Comparison of ENCODE assay signal across 11 cellular contexts in genomic region chr11:61297341-61297740, GRCh38. TPM values are rescaled to one million over a fixed set of nuclear protein-coding genes. Genes with fewer than 3 reads are reported as not detected.
DNase-seq lines count a peak whose midpoint lies in the region; ATAC-seq, FAIRE-seq and TF ChIP-seq lines count a peak whose summit lies in the region.
"Had no signal": no experiment of that assay in that cellular context is flagged by ENCODE, and none has a peak within 500 bp of the region (broad histone marks: within the 10 kb centered on the region; RNA-seq: fewer than 3 reads in every experiment).

No MANE protein-coding gene starts in this region.

- no peaks in the 10 kb centered on the region for H3K9me3 Mint-ChIP-seq in MCF 10A (ENCODE audit: unreplicated experiment)
- H3K9me3 Mint-ChIP-seq in naive thymus-derived CD4-positive, alpha-beta T cell: peaks cover 0 to 4% (median 0%) of the 10 kb centered on the region in 11 donors

- no peak for FAIRE-seq in HTR-8/SVneo (lab: Jason Lieb, UNC)

- H3K27me3 Mint-ChIP-seq in MCF 10A (ENCODE audit: insufficient read depth, unreplicated experiment): peaks cover 17% of the 10 kb centered on the region
- peaks cover 0 to 16% (median 7%) of the 10 kb centered on the region in 5 donors for H3K27me3 Mint-ChIP-seq in naive thymus-derived CD4-positive, alpha-beta T cell

- peaks cover 28% of the 10 kb centered on the region for H3K4me1 Mint-ChIP-seq in MCF 10A (ENCODE audit: insufficient read depth, unreplicated experiment)
- peaks cover 18 to 44% (median 39%) of the 10 kb centered on the region in 7 donors for H3K4me1 Mint-ChIP-seq in naive thymus-derived CD4-positive, alpha-beta T cell

- CTCF ChIA-PET in AG04450 (lab: Charles Lee): interaction anchor here (0.9 to 1.5 kb wide), 2 partner anchors 39 to 42 kb away, joined by 4 read pairs; no protein-coding TSS in a partner anchor
- CTCF ChIA-PET in HEK293 (lab: Yijun Ruan, JAX): interaction anchor here (0.7 to 0.9 kb wide), 2 partner anchors 9 to 37 kb away, joined by 3 read pairs; no protein-coding TSS in a partner anchor
- CTCF ChIA-PET in MCF 10A (lab: Yijun Ruan, JAX): interaction anchor here (1.4 to 3.3 kb wide), 2 partner anchors 39 to 43 kb away, joined by 7 to 28 read pairs; no protein-coding TSS in a partner anchor
- CTCF ChIA-PET in naive thymus-derived CD4-positive, alpha-beta T cell (lab: Charles Lee): no interaction called here

- no peaks in the 10 kb centered on the region; the same call in 1 of the 2 replicates for H3K4me1 ChIP-seq in HEK293 (ENCODE audit: control insufficient read depth, insufficient read depth, low read length)
- no peaks in the 10 kb centered on the region for H3K4me1 ChIP-seq in naive thymus-derived CD4-positive, alpha-beta T cell (ENCODE audit: control insufficient read depth in 2 of 2, insufficient read depth in 2 of 2, low read length in 2 of 2)

- peaks cover 15% of the 10 kb centered on the region for H3K36me3 Mint-ChIP-seq in MCF 10A (ENCODE audit: insufficient read depth, unreplicated experiment)
- H3K36me3 Mint-ChIP-seq in naive thymus-derived CD4-positive, alpha-beta T cell: peaks cover 5 to 36% (median 25%) of the 10 kb centered on the region in 5 donors

- TF ChIP-seq CTCF in AG04450 (IDR thresholded peaks at IDR 0.05; ENCODE audit: low read depth, low read length) (no peak), HEK293 (tag by site-specific recombination; IDR thresholded peaks at IDR 0.05) (no peak), MCF 10A (IDR thresholded peaks at IDR 0.05; ENCODE audit: unreplicated experiment) (no peak)

- intact Hi-C loops in MCF 10A (cut with micrococcal nuclease): loop anchor here (1.0 kb wide), 1 partner anchor 43 kb away; no protein-coding TSS in a partner anchor
- intact Hi-C loops in naive thymus-derived CD4-positive, alpha-beta T cell (cut with micrococcal nuclease): loop anchor here in 1 of 2 donors (5.0 kb wide), 1 partner anchor 35 kb away; the partner anchor contains the start of genes DDB1 and TKFC

- H3K4me3 Mint-ChIP-seq in MCF 10A (ENCODE audit: unreplicated experiment): peak overlapping the region; percentile 35
- H3K4me3 Mint-ChIP-seq in naive thymus-derived CD4-positive, alpha-beta T cell: peak overlapping the region in 7 of 10 donors; percentile 1 to 58 (median 22)

- H3K9me3 ChIP-seq in AG04450 (ENCODE audit: control insufficient read depth, insufficient read depth, low read length) (no peaks in the 10 kb centered on the region), HEK293 (ENCODE audit: control insufficient read depth, insufficient read depth, low read depth, low read length) (no peaks in the 10 kb centered on the region)
- H3K9me3 ChIP-seq in naive thymus-derived CD4-positive, alpha-beta T cell (ENCODE audit: control insufficient read depth in 2 of 3, low read length in 3 of 3): no peaks in the 10 kb centered on the region

- peak overlapping the region; percentile 77 for H3K27ac ChIP-seq in AG04450 (ENCODE audit: low read depth, low read length)
- peak overlapping the region; percentile 25; the same call in 1 of the 2 replicates for H3K27ac ChIP-seq in HEK293 (ENCODE audit: extremely low read depth, low read depth, low read length)
- H3K27ac ChIP-seq in naive thymus-derived CD4-positive, alpha-beta T cell (ENCODE audit: low read depth, low read length): no peak overlapping the region

- POLR2A ChIA-PET in AG04450 (lab: Yijun Ruan, JAX) (interaction anchor here (0.6 to 0.8 kb wide), 2 partner anchors 39 to 65 kb away, joined by 3 to 4 read pairs; partner anchors contain the start of genes CYB561A3 and TMEM138), HEK293 (lab: Yijun Ruan, JAX) (interaction anchor here (0.9 kb wide), 1 partner anchor 39 kb away, joined by 3 read pairs; no protein-coding TSS in a partner anchor), MCF 10A (lab: Yijun Ruan, JAX) (interaction anchor here (0.7 to 4.4 kb wide), 14 partner anchors 10 to 145 kb away, joined by 3 to 27 read pairs (median 6); partner anchors contain the start of genes CYB561A3, DDB1, TKFC and TMEM138)
- POLR2A ChIA-PET in naive thymus-derived CD4-positive, alpha-beta T cell (lab: Charles Lee): no interaction called here

- H3K36me3 ChIP-seq in HEK293 (ENCODE audit: control insufficient read depth in 2 of 2, insufficient read depth in 1 of 2, low read length in 2 of 2): peaks cover 5 to 56% of the 10 kb centered on the region in 2 experiments; a peak in 2 of 3 replicates
- H3K36me3 ChIP-seq in naive thymus-derived CD4-positive, alpha-beta T cell (ENCODE audit: control insufficient read depth in 2 of 3, insufficient read depth in 3 of 3, low read length in 3 of 3): peaks cover 9 to 40% (median 9%) of the 10 kb centered on the region in 3 experiments

- no peaks in the 10 kb centered on the region for H3K27me3 ChIP-seq in AG04450 (ENCODE audit: control insufficient read depth, insufficient read depth, low read length)
- H3K27me3 ChIP-seq in naive thymus-derived CD4-positive, alpha-beta T cell (ENCODE audit: control insufficient read depth in 2 of 2, insufficient read depth in 2 of 2, low read length in 2 of 2): no peaks in the 10 kb centered on the region

- DNase-seq in AG04450 (ENCODE audit: low read depth, low spot score): no peak
- no peak for DNase-seq in MCF 10A (ENCODE audit: unreplicated experiment)
- no peak for DNase-seq in naive thymus-derived CD4-positive, alpha-beta T cell
- DNase-seq in HTR-8/SVneo (ENCODE audit: insufficient read length, low spot score): no peak
- no peak for DNase-seq in NCI-H526 (lab: John Stamatoyannopoulos, UW)
- DNase-seq in DMS114 treated with DMSO at 0.1 percent for 48 hours (lab: John Stamatoyannopoulos, UW; ENCODE audit: unreplicated experiment): no peak
- DNase-seq: activated CD4-positive, CD25-positive, alpha-beta regulatory T cell; NCI-H1092 treated with DMSO at 0.1 percent for 48 hours had no signal

- H3K4me3 ChIP-seq in AG04450 (ENCODE audit: low read depth, low read length) (no peak overlapping the region), HEK293 (ENCODE audit: low read depth, low read length) (no peak overlapping the region)
- H3K4me3 ChIP-seq in naive thymus-derived CD4-positive, alpha-beta T cell (ENCODE audit: low read length): no peak overlapping the region

- TSS peak; percentile 14 for BruUV-seq in MCF 10A (replicated peaks; lab: Mats Ljungman, UMichigan)

- no peak for ATAC-seq in naive thymus-derived CD4-positive, alpha-beta T cell
- no peak for ATAC-seq in HG03571 (IDR thresholded peaks at IDR 0.05; ENCODE audit: unreplicated experiment)

- H3K27ac Mint-ChIP-seq in MCF 10A (ENCODE audit: low read depth, unreplicated experiment): peak overlapping the region; percentile 91
- H3K27ac Mint-ChIP-seq in naive thymus-derived CD4-positive, alpha-beta T cell: peak overlapping the region in 2 of 9 donors; percentile 1 to 20

TF ChIP-seq in HEK293, 187 proteins besides CTCF, POLR2A, EP300 and RAD21:
- TF ChIP-seq SCRT2 (tag by site-specific recombination; IDR thresholded peaks at IDR 0.05): no peak
- no peak for TF ChIP-seq MYNN (tag by site-specific recombination; IDR thresholded peaks at IDR 0.05; ENCODE audit: borderline replicate concordance)
- TF ChIP-seq HOXD13 (CRISPR knock-in tag; IDR thresholded peaks at IDR 0.05; ENCODE audit: borderline replicate concordance): no peak
- no peak for TF ChIP-seq KLF9 (tag by site-specific recombination; IDR thresholded peaks at IDR 0.05; ENCODE audit: low read depth)
- TF ChIP-seq ZNF600 (tag by site-specific recombination; IDR thresholded peaks at IDR 0.05): peak; percentile 13; the same call in 1 of the 2 replicates
- TF ChIP-seq ZNF521 (tag by site-specific recombination; IDR thresholded peaks at IDR 0.05): no peak
- no peak for TF ChIP-seq ZNF248 (tag by site-specific recombination; IDR thresholded peaks at IDR 0.05)
- TF ChIP-seq YY2 (tag by site-specific recombination; IDR thresholded peaks at IDR 0.05): no peak
- no peak for TF ChIP-seq ZNF302 (tag by site-specific recombination; IDR thresholded peaks at IDR 0.05; ENCODE audit: low read depth)
- peak; percentile 8; the same call in 1 of the 2 replicates for TF ChIP-seq ZNF664 (tag by site-specific recombination; IDR thresholded peaks at IDR 0.05)
- TF ChIP-seq ZNF692 (tag by site-specific recombination; IDR thresholded peaks at IDR 0.05): no peak

RNA-seq across cellular contexts. Expression of gene VWCE, which starts 2.2 kb away (rescaled TPM):
- 1.4 and 1.7 TPM in 2 replicates for polyA plus RNA-seq in AG04450 (2011; rRNA removed)
- polyA minus RNA-seq in AG04450 (2011; rRNA and poly(A)+ RNA removed): 1.7 and 1.8 TPM in 2 replicates
- 0.54 and 1.1 TPM in 2 replicates for total RNA-seq in MCF 10A (2022)
- total RNA-seq in naive thymus-derived CD4-positive, alpha-beta T cell: 1 to 10 TPM in 1 of 5 experiments, under 1 TPM in 4; 0.16 to 3.8 (median 0.49) TPM
- not detected for polyA plus RNA-seq in naive thymus-derived CD4-positive, alpha-beta T cell

RNA-seq across cellular contexts. Expression of gene DDB1, which starts 35.6 kb away (rescaled TPM):
- polyA plus RNA-seq in AG04450 (2011; rRNA removed): 286 and 340 TPM in 2 replicates
- polyA minus RNA-seq in AG04450 (2011; rRNA and poly(A)+ RNA removed): 432 and 481 TPM in 2 replicates
- 172 and 188 TPM in 2 replicates for total RNA-seq in MCF 10A (2022)
- 100 to 1,000 TPM; 153 to 213 (median 160) TPM for total RNA-seq in naive thymus-derived CD4-positive, alpha-beta T cell
- polyA plus RNA-seq in naive thymus-derived CD4-positive, alpha-beta T cell: 100 to 1,000 TPM; 113 to 125 TPM

RNA-seq across cellular contexts. Expression of gene TKFC, which starts 35.7 kb away (rescaled TPM):
- polyA plus RNA-seq in AG04450 (2011; rRNA removed): 20.3 and 24.9 TPM in 2 replicates
- 16.5 and 24.6 TPM in 2 replicates for polyA minus RNA-seq in AG04450 (2011; rRNA and poly(A)+ RNA removed)
- 79.7 and 93.7 TPM in 2 replicates for total RNA-seq in MCF 10A (2022)
- total RNA-seq in naive thymus-derived CD4-positive, alpha-beta T cell: 10 to 100 TPM; 36.9 to 59.9 (median 43.3) TPM
- 10 to 100 TPM; 24.6 to 30.0 TPM for polyA plus RNA-seq in naive thymus-derived CD4-positive, alpha-beta T cell

RNA-seq across cellular contexts. Expression of gene PGA5, which starts 56.4 kb away (rescaled TPM):
- polyA plus RNA-seq in AG04450 (2011; rRNA removed): 2.1 and 2.8 TPM in 2 replicates
- polyA minus RNA-seq in AG04450 (2011; rRNA and poly(A)+ RNA removed): 1.1 TPM in 2 replicates
- not detected in 2 replicates for total RNA-seq in MCF 10A (2022)
- total RNA-seq in naive thymus-derived CD4-positive, alpha-beta T cell: not detected
- not detected for polyA plus RNA-seq in naive thymus-derived CD4-positive, alpha-beta T cell
- total RNA-seq: lower leg skin had no signal
